1 cellular context compared by ENCODE assay signal in the genomic region with DNA sequence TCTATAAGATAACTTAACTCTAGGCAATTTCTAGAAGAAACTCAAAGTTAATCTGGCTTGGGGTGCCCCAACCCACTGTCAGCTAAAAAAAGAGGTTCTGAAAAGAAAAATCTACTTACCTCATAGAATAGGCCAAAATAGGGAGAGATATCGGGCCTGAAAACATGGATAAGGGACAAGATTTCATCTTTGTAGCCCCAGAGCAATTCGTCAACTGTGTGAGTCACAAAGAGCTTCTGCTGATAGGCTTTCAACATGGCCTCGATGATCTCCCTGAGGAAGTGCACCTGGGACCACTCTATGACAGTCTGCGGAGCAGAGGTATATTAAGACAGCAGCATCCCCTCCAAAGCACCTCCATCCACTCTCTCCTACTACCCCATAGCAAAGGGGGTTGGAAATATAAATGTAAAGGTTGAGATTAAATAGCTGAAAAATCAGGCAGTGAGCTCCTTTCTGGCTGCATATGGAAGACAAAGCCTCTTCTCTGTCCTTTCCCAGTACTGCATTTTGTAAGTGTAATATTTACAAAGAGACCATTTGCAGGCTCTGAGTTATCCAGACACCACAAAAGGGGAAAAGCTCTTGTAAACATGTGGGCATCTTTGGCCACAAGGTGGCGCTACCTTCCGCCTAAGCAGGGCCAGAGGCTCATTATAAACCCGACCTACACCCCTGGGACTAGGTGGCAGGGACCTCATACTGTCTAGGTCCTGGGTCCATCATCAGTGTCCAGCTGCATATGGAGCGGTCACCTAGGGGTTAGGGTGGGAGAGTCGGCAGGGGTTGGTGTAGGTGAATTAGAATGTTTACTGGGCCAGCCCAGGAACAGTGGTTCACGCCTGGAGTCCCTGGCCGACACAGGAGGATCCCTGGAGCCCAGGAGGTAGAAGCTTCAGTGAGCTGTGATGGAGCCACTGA.
A peak's percentile ranks its signal among the peaks of the same experiment; 100 is the strongest.
TF ChIP-seq lines count a peak whose summit lies in the region.

No MANE protein-coding gene starts in this region.

TF ChIP-seq in HepG2, 621 proteins besides CTCF, POLR2A, EP300 and RAD21 (continued from another document and continues in another):
- no peak for TF ChIP-seq RBM39 (IDR thresholded peaks at IDR 0.05; ENCODE audit: low read depth, low read length, poor library complexity, severe bottlenecking)
- TF ChIP-seq RARA (CRISPR knock-in tag; IDR thresholded peaks at IDR 0.05) = no peak
- no peak for TF ChIP-seq ASH2L (IDR thresholded peaks at IDR 0.05; ENCODE audit: insufficient read length, low read depth, low read length)
- TF ChIP-seq STAG1 (CRISPR knock-in tag; IDR thresholded peaks at IDR 0.05) = peak; percentile 94
- TF ChIP-seq ZNF383 (CRISPR knock-in tag; IDR thresholded peaks at IDR 0.05; ENCODE audit: borderline replicate concordance) = no peak
- TF ChIP-seq GZF1 (CRISPR knock-in tag; IDR thresholded peaks at IDR 0.05) = no peak
- TF ChIP-seq ZNF367 (CRISPR knock-in tag; IDR thresholded peaks at IDR 0.05; ENCODE audit: borderline replicate concordance) = no peak
- TF ChIP-seq KMT2A (CRISPR knock-in tag; IDR thresholded peaks at IDR 0.05) = 0 out of 2 replicates have a peak, but pooled peaks have one; percentile 39
- TF ChIP-seq, protein P1, sequence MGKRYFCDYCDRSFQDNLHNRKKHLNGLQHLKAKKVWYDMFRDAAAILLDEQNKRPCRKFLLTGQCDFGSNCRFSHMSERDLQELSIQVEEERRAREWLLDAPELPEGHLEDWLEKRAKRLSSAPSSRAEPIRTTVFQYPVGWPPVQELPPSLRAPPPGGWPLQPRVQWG (CRISPR knock-in tag; IDR thresholded peaks at IDR 0.05; ENCODE audit: borderline replicate concordance, low read depth) = no peak
- no peak for TF ChIP-seq KLF11 (CRISPR knock-in tag; IDR thresholded peaks at IDR 0.05)
- TF ChIP-seq ZKSCAN8 (CRISPR knock-in tag; IDR thresholded peaks at IDR 0.05; ENCODE audit: borderline replicate concordance) = no peak
- TF ChIP-seq RFX3 (CRISPR knock-in tag; IDR thresholded peaks at IDR 0.05) = no peak
- TF ChIP-seq, protein P2, sequence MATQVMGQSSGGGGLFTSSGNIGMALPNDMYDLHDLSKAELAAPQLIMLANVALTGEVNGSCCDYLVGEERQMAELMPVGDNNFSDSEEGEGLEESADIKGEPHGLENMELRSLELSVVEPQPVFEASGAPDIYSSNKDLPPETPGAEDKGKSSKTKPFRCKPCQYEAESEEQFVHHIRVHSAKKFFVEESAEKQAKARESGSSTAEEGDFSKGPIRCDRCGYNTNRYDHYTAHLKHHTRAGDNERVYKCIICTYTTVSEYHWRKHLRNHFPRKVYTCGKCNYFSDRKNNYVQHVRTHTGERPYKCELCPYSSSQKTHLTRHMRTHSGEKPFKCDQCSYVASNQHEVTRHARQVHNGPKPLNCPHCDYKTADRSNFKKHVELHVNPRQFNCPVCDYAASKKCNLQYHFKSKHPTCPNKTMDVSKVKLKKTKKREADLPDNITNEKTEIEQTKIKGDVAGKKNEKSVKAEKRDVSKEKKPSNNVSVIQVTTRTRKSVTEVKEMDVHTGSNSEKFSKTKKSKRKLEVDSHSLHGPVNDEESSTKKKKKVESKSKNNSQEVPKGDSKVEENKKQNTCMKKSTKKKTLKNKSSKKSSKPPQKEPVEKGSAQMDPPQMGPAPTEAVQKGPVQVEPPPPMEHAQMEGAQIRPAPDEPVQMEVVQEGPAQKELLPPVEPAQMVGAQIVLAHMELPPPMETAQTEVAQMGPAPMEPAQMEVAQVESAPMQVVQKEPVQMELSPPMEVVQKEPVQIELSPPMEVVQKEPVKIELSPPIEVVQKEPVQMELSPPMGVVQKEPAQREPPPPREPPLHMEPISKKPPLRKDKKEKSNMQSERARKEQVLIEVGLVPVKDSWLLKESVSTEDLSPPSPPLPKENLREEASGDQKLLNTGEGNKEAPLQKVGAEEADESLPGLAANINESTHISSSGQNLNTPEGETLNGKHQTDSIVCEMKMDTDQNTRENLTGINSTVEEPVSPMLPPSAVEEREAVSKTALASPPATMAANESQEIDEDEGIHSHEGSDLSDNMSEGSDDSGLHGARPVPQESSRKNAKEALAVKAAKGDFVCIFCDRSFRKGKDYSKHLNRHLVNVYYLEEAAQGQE (IDR thresholded peaks at IDR 0.05; ENCODE audit: borderline replicate concordance in 1 of 2, low read depth in 1 of 2, low read length in 2 of 2) = no peak
- peak; percentile 63 for TF ChIP-seq FOXO1 (CRISPR knock-in tag; IDR thresholded peaks at IDR 0.05)
- no peak for TF ChIP-seq HDAC1 (CRISPR knock-in tag; IDR thresholded peaks at IDR 0.05)
- TF ChIP-seq ATF3 (CRISPR knock-in tag; IDR thresholded peaks at IDR 0.05) = no peak
- 0 out of 2 replicates have a peak, but pooled peaks have one; percentile 26 for TF ChIP-seq ATF2 (CRISPR knock-in tag; IDR thresholded peaks at IDR 0.05)
- TF ChIP-seq ZKSCAN5 (CRISPR knock-in tag; IDR thresholded peaks at IDR 0.05) = no peak
- TF ChIP-seq, protein P3, sequence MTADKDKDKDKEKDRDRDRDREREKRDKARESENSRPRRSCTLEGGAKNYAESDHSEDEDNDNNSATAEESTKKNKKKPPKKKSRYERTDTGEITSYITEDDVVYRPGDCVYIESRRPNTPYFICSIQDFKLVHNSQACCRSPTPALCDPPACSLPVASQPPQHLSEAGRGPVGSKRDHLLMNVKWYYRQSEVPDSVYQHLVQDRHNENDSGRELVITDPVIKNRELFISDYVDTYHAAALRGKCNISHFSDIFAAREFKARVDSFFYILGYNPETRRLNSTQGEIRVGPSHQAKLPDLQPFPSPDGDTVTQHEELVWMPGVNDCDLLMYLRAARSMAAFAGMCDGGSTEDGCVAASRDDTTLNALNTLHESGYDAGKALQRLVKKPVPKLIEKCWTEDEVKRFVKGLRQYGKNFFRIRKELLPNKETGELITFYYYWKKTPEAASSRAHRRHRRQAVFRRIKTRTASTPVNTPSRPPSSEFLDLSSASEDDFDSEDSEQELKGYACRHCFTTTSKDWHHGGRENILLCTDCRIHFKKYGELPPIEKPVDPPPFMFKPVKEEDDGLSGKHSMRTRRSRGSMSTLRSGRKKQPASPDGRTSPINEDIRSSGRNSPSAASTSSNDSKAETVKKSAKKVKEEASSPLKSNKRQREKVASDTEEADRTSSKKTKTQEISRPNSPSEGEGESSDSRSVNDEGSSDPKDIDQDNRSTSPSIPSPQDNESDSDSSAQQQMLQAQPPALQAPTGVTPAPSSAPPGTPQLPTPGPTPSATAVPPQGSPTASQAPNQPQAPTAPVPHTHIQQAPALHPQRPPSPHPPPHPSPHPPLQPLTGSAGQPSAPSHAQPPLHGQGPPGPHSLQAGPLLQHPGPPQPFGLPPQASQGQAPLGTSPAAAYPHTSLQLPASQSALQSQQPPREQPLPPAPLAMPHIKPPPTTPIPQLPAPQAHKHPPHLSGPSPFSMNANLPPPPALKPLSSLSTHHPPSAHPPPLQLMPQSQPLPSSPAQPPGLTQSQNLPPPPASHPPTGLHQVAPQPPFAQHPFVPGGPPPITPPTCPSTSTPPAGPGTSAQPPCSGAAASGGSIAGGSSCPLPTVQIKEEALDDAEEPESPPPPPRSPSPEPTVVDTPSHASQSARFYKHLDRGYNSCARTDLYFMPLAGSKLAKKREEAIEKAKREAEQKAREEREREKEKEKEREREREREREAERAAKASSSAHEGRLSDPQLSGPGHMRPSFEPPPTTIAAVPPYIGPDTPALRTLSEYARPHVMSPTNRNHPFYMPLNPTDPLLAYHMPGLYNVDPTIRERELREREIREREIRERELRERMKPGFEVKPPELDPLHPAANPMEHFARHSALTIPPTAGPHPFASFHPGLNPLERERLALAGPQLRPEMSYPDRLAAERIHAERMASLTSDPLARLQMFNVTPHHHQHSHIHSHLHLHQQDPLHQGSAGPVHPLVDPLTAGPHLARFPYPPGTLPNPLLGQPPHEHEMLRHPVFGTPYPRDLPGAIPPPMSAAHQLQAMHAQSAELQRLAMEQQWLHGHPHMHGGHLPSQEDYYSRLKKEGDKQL (CRISPR knock-in tag; IDR thresholded peaks at IDR 0.05; ENCODE audit: low read depth) = no peak
- no peak for TF ChIP-seq ZNF780A (CRISPR knock-in tag; IDR thresholded peaks at IDR 0.05)
- TF ChIP-seq ZNF788 (CRISPR knock-in tag; IDR thresholded peaks at IDR 0.05; ENCODE audit: borderline replicate concordance) = no peak; the same call in 1 of the 2 replicates
- TF ChIP-seq CBX2 (IDR thresholded peaks at IDR 0.05; ENCODE audit: low read depth, low read length) = no peak
- TF ChIP-seq CBX2 (CRISPR knock-in tag; IDR thresholded peaks at IDR 0.05; ENCODE audit: low read depth) = no peak
- no peak for TF ChIP-seq NFKB2 (CRISPR knock-in tag; IDR thresholded peaks at IDR 0.05; ENCODE audit: borderline replicate concordance)
- no peak for TF ChIP-seq YY1 (IDR thresholded peaks at IDR 0.05; ENCODE audit: insufficient read depth, insufficient replicate concordance, low read depth, low read length)
- no peak for TF ChIP-seq ZNF264 (CRISPR knock-in tag; IDR thresholded peaks at IDR 0.05)
- TF ChIP-seq ZNF737 (CRISPR knock-in tag; IDR thresholded peaks at IDR 0.05; ENCODE audit: borderline replicate concordance) = no peak
- TF ChIP-seq MAFK (conservative IDR thresholded peaks at IDR 0.05 in 1 of 2, IDR thresholded peaks at IDR 0.05 in 1 of 2; ENCODE audit: low read length in 2 of 2) = 0 out of 4 replicates have a peak, but pooled peaks of 1 of the 2 experiments have one; percentile 5
- TF ChIP-seq NBN (conservative IDR thresholded peaks at IDR 0.05) = no peak
- TF ChIP-seq ZFP41 (CRISPR knock-in tag; IDR thresholded peaks at IDR 0.05; ENCODE audit: borderline replicate concordance) = no peak
- no peak for TF ChIP-seq ZNF572 (CRISPR knock-in tag; IDR thresholded peaks at IDR 0.05)
- TF ChIP-seq POLR2AphosphoS5 (IDR thresholded peaks at IDR 0.05; ENCODE audit: low read depth, low read length) = no peak
- TF ChIP-seq ZNF282 (IDR thresholded peaks at IDR 0.05; ENCODE audit: partially characterized antibody) = no peak
- no peak for TF ChIP-seq MLX (CRISPR knock-in tag; IDR thresholded peaks at IDR 0.05)
- no peak for TF ChIP-seq TGIF2 (CRISPR knock-in tag; IDR thresholded peaks at IDR 0.05)
- no peak for TF ChIP-seq CCAR2 (optimal IDR thresholded peaks at IDR 0.05; ENCODE audit: low read depth, low read length)
- no peak for TF ChIP-seq ZNF607 (CRISPR knock-in tag; IDR thresholded peaks at IDR 0.05; ENCODE audit: borderline replicate concordance)
- TF ChIP-seq ZNF543 (CRISPR knock-in tag; IDR thresholded peaks at IDR 0.05) = no peak
- no peak for TF ChIP-seq GABPB1 (CRISPR knock-in tag; IDR thresholded peaks at IDR 0.05)
- no peak for TF ChIP-seq SMAD3 (CRISPR knock-in tag; IDR thresholded peaks at IDR 0.05)
- 0 out of 2 replicates have a peak, but pooled peaks have one; percentile 29 for TF ChIP-seq REPIN1 (CRISPR knock-in tag; IDR thresholded peaks at IDR 0.05; ENCODE audit: borderline replicate concordance, low read depth)
- TF ChIP-seq ELF3 (CRISPR knock-in tag; IDR thresholded peaks at IDR 0.05) = no peak
- TF ChIP-seq, protein P4, sequence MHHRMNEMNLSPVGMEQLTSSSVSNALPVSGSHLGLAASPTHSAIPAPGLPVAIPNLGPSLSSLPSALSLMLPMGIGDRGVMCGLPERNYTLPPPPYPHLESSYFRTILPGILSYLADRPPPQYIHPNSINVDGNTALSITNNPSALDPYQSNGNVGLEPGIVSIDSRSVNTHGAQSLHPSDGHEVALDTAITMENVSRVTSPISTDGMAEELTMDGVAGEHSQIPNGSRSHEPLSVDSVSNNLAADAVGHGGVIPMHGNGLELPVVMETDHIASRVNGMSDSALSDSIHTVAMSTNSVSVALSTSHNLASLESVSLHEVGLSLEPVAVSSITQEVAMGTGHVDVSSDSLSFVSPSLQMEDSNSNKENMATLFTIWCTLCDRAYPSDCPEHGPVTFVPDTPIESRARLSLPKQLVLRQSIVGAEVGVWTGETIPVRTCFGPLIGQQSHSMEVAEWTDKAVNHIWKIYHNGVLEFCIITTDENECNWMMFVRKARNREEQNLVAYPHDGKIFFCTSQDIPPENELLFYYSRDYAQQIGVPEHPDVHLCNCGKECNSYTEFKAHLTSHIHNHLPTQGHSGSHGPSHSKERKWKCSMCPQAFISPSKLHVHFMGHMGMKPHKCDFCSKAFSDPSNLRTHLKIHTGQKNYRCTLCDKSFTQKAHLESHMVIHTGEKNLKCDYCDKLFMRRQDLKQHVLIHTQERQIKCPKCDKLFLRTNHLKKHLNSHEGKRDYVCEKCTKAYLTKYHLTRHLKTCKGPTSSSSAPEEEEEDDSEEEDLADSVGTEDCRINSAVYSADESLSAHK (CRISPR knock-in tag; IDR thresholded peaks at IDR 0.05; ENCODE audit: borderline replicate concordance) = no peak
- TF ChIP-seq MED1 (CRISPR knock-in tag; IDR thresholded peaks at IDR 0.05) = no peak; the same call in 1 of the 2 replicates
- TF ChIP-seq PRMT3 (CRISPR knock-in tag; IDR thresholded peaks at IDR 0.05; ENCODE audit: borderline replicate concordance, low read depth) = no peak
- no peak for TF ChIP-seq ZNF772 (CRISPR knock-in tag; IDR thresholded peaks at IDR 0.05)
- no peak for TF ChIP-seq HOMEZ (CRISPR knock-in tag; IDR thresholded peaks at IDR 0.05; ENCODE audit: low read depth)
